16 cellular contexts compared by ENCODE assay signal in genomic region chr3:155418426-155418825, GRCh38.
DNase-seq lines count a peak whose midpoint lies in the region; ATAC-seq and TF ChIP-seq lines count a peak whose summit lies in the region.
"Had no signal": no experiment of that assay in that cellular context is flagged by ENCODE, and none has a peak within 500 bp of the region (broad histone marks: within the 10 kb centered on the region; RNA-seq: fewer than 3 reads in every experiment).

No MANE protein-coding gene starts in this region.

- H3K4me3 ChIP-seq in body of pancreas (no peak overlapping the region), vagina (no peak overlapping the region)
- H3K4me3 ChIP-seq: lower lobe of right lung, tibial nerve had no signal

- no peaks in the 10 kb centered on the region for H3K9me3 ChIP-seq in body of pancreas
- no peaks in the 10 kb centered on the region for H3K9me3 ChIP-seq in vagina
- H3K9me3 ChIP-seq: lower lobe of right lung, tibial nerve had no signal

- H3K4me1 ChIP-seq in body of pancreas (no peaks in the 10 kb centered on the region), vagina (no peaks in the 10 kb centered on the region)
- H3K4me1 ChIP-seq: lower lobe of right lung had no signal

- TF ChIP-seq CTCF in body of pancreas (IDR thresholded peaks at IDR 0.05) (no peak), vagina (IDR thresholded peaks at IDR 0.05) (no peak)

- H3K27ac ChIP-seq in body of pancreas (no peak overlapping the region), vagina (no peak overlapping the region)
- H3K27ac ChIP-seq: lower lobe of right lung, tibial nerve had no signal

- 35 to 47% methylated on average over 2 of the region's 2 CpGs for WGBS in body of pancreas, 2 donors

- intact Hi-C loops in body of pancreas (cut with DNase I) (no loop called here), vagina (cut with DNase I) (no loop called here)

- TF ChIP-seq POLR2A in body of pancreas (IDR thresholded peaks at IDR 0.05) (no peak), vagina (IDR thresholded peaks at IDR 0.05) (no peak)

- DNase-seq in Ammon's horn (ENCODE audit: low spot score) (peak; percentile 69), NCI-H1417 treated with DMSO at 0.1 percent for 48 hours (lab: John Stamatoyannopoulos, UW) (peak; percentile 28), body of pancreas (peak in 3 of 4 donors; percentile 2 to 12 (median 10)), inferior parietal cortex (ENCODE audit: extremely low spot score) (peak; percentile 10), COLO829 (ENCODE audit: low spot score) (no peak), vagina (ENCODE audit: extremely low spot score in 2 of 2) (no peak)
- DNase-seq in stimulated activated CD4-positive, alpha-beta T cell treated with anti-CD3 and anti-CD28 coated beads, Interleukin-4, amount 100 ng/mL, for 24 hours, result no peak
- DNase-seq: activated CD8-positive, alpha-beta T cell treated with anti-CD3 and anti-CD28 coated beads, Interleukin-2, amount 10 ng/mL, durations not matched to agents 7 days and 5 days; lower lobe of right lung; OCI-M1; stimulated activated CD4-positive, alpha-beta T cell treated with anti-CD3 and anti-CD28 coated beads, Interleukin-4, amount 100 ng/mL, for 4 hours; SW 1271 had no signal

- H3K36me3 ChIP-seq in body of pancreas (replicated peaks in 1 of 2; ENCODE audit: insufficient read depth in 1 of 2, low read depth in 2 of 2), result no peaks in the 10 kb centered on the region
- H3K36me3 ChIP-seq in vagina, result no peaks in the 10 kb centered on the region
- H3K36me3 ChIP-seq: lower lobe of right lung, tibial nerve had no signal

- ATAC-seq in body of pancreas, result no peak
- ATAC-seq in HG02884 (IDR thresholded peaks at IDR 0.05; ENCODE audit: unreplicated experiment), result no peak
- ATAC-seq: activated CD8-positive, alpha-beta T cell treated with anti-CD3 and anti-CD28 coated beads, Interleukin-2, amount 10 ng/mL, durations not matched to agents 7 days and 5 days; activated T-helper 17 cell treated with anti-CD3 and anti-CD28 coated beads, Interleukin-2, amount 50 U/mL, for 72 hours; lower lobe of right lung; natural killer cell treated with Interleukin-12 subunit alpha and Interleukin-12 subunit beta and Interleukin-15 and Interleukin-18, amount 100 ng/mL, for 72 hours had no signal

- H3K27me3 ChIP-seq in body of pancreas (no peaks in the 10 kb centered on the region), vagina (no peaks in the 10 kb centered on the region)
- H3K27me3 ChIP-seq: tibial nerve had no signal

Comparison
In these comparisons a context has a peak if more than half of its experiments do, and no peak if none do; other contexts are left out.
1. DNase-seq: peak in Ammon's horn (single experiment), NCI-H1417 treated with DMSO at 0.1 percent for 48 hours (single experiment), body of pancreas (3 of 4) and inferior parietal cortex (single experiment); none in stimulated activated CD4-positive, alpha-beta T cell treated with anti-CD3 and anti-CD28 coated beads, Interleukin-4, amount 100 ng/mL, for 24 hours (single experiment), COLO829 (single experiment) and vagina (0 of 2).